In genomic region chrX:136220535-136220934, GRCh38 we compare ENCODE assay signal across 26 cellular contexts. TPM values are rescaled to one million over a fixed set of nuclear protein-coding genes. Genes with fewer than 3 reads are reported as not detected.
DNase-seq lines count a peak whose midpoint lies in the region; ATAC-seq, FAIRE-seq and TF ChIP-seq lines count a peak whose summit lies in the region.
"Had no signal": no experiment of that assay in that cellular context is flagged by ENCODE, and none has a peak within 500 bp of the region (broad histone marks: within the 10 kb centered on the region; RNA-seq: fewer than 3 reads in every experiment).

No MANE protein-coding gene starts in this region.

- H2AFZ ChIP-seq in HCT116 (ENCODE audit: low read depth, low read length, poor library complexity, severe bottlenecking) (no peak overlapping the region), PC-9 (no peak overlapping the region)
- H2AFZ ChIP-seq: GM23338, parathyroid adenoma had no signal

- TF ChIP-seq CTCF in HCT116 (IDR thresholded peaks at IDR 0.05 in 2 of 3, conservative IDR thresholded peaks at IDR 0.05 in 1 of 3; ENCODE audit: borderline replicate concordance in 1 of 3, insufficient read depth in 1 of 3, low read depth in 2 of 3, low read length in 2 of 3) (no peak), PC-9 (conservative IDR thresholded peaks at IDR 0.05) (no peak), bronchial epithelial cell (IDR thresholded peaks at IDR 0.05; ENCODE audit: insufficient read depth, low read length, severe bottlenecking) (no peak), osteocyte (IDR thresholded peaks at IDR 0.05) (no peak)

- H3K4me3 ChIP-seq in HCT116 (replicated peaks in 1 of 2; ENCODE audit: low read depth in 1 of 2, low read length in 2 of 2) (no peak overlapping the region), PC-9 (no peak overlapping the region), bronchial epithelial cell (ENCODE audit: low read depth, low read length) (no peak overlapping the region)
- H3K4me3 ChIP-seq: GM12878, GM23338, lung, Peyer's patch had no signal

- H3K27me3 ChIP-seq in HCT116 (ENCODE audit: insufficient read depth, low read length) (no peaks in the 10 kb centered on the region), PC-9 (ENCODE audit: insufficient read depth, low read depth) (no peaks in the 10 kb centered on the region), bronchial epithelial cell (ENCODE audit: control insufficient read depth, insufficient read depth, low read length) (no peaks in the 10 kb centered on the region)
- H3K27me3 ChIP-seq: Peyer's patch had no signal

- H3K9me3 ChIP-seq in HCT116 (ENCODE audit: control insufficient read depth in 1 of 2, insufficient read depth in 1 of 2, low read depth in 1 of 2, low read length in 2 of 2): no peaks in the 10 kb centered on the region
- 0 out of 2 replicates have a peak, but pooled peaks cover 11% of the 10 kb centered on the region for H3K9me3 ChIP-seq in PC-9 (ENCODE audit: insufficient read depth, low read depth)
- H3K9me3 ChIP-seq: Peyer's patch had no signal

- peaks cover 14% of the 10 kb centered on the region for H3K4me1 Mint-ChIP-seq in osteocyte (ENCODE audit: unreplicated experiment)
- H3K4me1 Mint-ChIP-seq: brain, CD14-positive monocyte, GM23338 had no signal

- H3K36me3 ChIP-seq in HCT116 (ENCODE audit: control insufficient read depth in 1 of 2, insufficient read depth in 2 of 2, low read length in 2 of 2) (peaks cover 6 to 17% of the 10 kb centered on the region in 2 experiments), PC-9 (ENCODE audit: low read depth) (peaks cover 58% of the 10 kb centered on the region), bronchial epithelial cell (ENCODE audit: control insufficient read depth, insufficient read depth, low read length) (peaks cover 1% of the 10 kb centered on the region)

- H3K4me3 Mint-ChIP-seq in osteocyte (ENCODE audit: unreplicated experiment): no peak overlapping the region
- H3K4me3 Mint-ChIP-seq: activated naive CD8-positive, alpha-beta T cell treated with anti-CD3 and anti-CD28 coated beads, Interleukin-2, amount 50 U/mL, for 24 hours; brain; CD14-positive monocyte; GM23338; type B pancreatic cell had no signal

- peaks cover 53% of the 10 kb centered on the region for H3K36me3 Mint-ChIP-seq in osteocyte (ENCODE audit: unreplicated experiment)

- intact Hi-C loops in HCT116 (cut with micrococcal nuclease): no loop called here
- intact Hi-C loops in PC-9 (cut with micrococcal nuclease; ENCODE audit: unreplicated experiment): no loop called here

- peaks cover 11 to 22% of the 10 kb centered on the region in 2 experiments; a peak in 3 of 4 replicates for H3K4me1 ChIP-seq in HCT116 (ENCODE audit: control insufficient read depth in 1 of 2, insufficient read depth in 2 of 2, low read length in 2 of 2)
- H3K4me1 ChIP-seq in PC-9 (replicated peaks; ENCODE audit: insufficient read depth): peaks cover 22% of the 10 kb centered on the region
- H3K4me1 ChIP-seq: parathyroid adenoma, Peyer's patch had no signal

- H4K20me1 ChIP-seq in HCT116 (ENCODE audit: insufficient read depth): no peaks in the 10 kb centered on the region
- no peaks in the 10 kb centered on the region for H4K20me1 ChIP-seq in PC-9 (ENCODE audit: insufficient read depth)

- ATAC-seq in HCT116 (no peak), GM19324 (IDR thresholded peaks at IDR 0.05; ENCODE audit: low FRiP score, unreplicated experiment) (no peak)
- ATAC-seq: activated naive CD8-positive, alpha-beta T cell treated with anti-CD3 and anti-CD28 coated beads, Interleukin-2, amount 50 U/mL, for 24 hours; GM12878; GM23338 had no signal

- H3K27me3 Mint-ChIP-seq in osteocyte (ENCODE audit: unreplicated experiment): no peaks in the 10 kb centered on the region
- H3K27me3 Mint-ChIP-seq: activated naive CD8-positive, alpha-beta T cell treated with anti-CD3 and anti-CD28 coated beads, Interleukin-2, amount 50 U/mL, for 24 hours; brain; type B pancreatic cell had no signal

- no peak for DNase-seq in HCT116 (ENCODE audit: low read depth, low spot score)
- DNase-seq in PC-9: peak in 1 of 2 experiments; percentile 73
- DNase-seq in bronchial epithelial cell (ENCODE audit: low read depth): peak; percentile 47
- DNase-seq in osteocyte (ENCODE audit: extremely low spot score, unreplicated experiment): no peak
- no peak for DNase-seq in LoVo (ENCODE audit: low spot score)
- no peak for DNase-seq in C1 segment of cervical spinal cord (lab: John Stamatoyannopoulos, UW)
- DNase-seq: activated CD4-positive, CD25-positive, alpha-beta regulatory T cell; activated effector memory CD4-positive, alpha-beta T cell treated with anti-CD3 and anti-CD28 coated beads, Interleukin-2, amount 50 U/mL, for 16 hours; activated naive CD8-positive, alpha-beta T cell treated with anti-CD3 and anti-CD28 coated beads, Interleukin-2, amount 50 U/mL, for 24 hours; erythroblast; kidney glomerular epithelial cell; NCI-H1092 treated with DMSO at 0.1 percent for 48 hours; NCI-H1930; NCI-H524 treated with DMSO at 0.1 percent for 48 hours; NK-92 treated with Interleukin-12 subunit alpha and Interleukin-12 subunit beta, amount 100 ng/mL, for 24 hours; Peyer's patch; stimulated activated CD4-positive, alpha-beta T cell treated with anti-CD3 and anti-CD28 coated beads, Interleukin-2, amount 100 ng/mL, for 48 hours; T-helper 1 cell had no signal

- POLR2A ChIA-PET in HCT116 (lab: Charles Lee) (no interaction called here), PC-9 (lab: Charles Lee; ENCODE audit: unreplicated experiment) (interaction anchor here (0.5 kb wide), 1 partner anchor 35 kb away, joined by 3 read pairs; no protein-coding TSS in a partner anchor)

- TF ChIP-seq POLR2A in HCT116 (IDR thresholded peaks at IDR 0.05; ENCODE audit: borderline replicate concordance, extremely low read depth, insufficient read depth, insufficient read length): no peak

- no peak for TF ChIP-seq RAD21 in HCT116 (IDR thresholded peaks at IDR 0.05; ENCODE audit: low read depth)

- H3F3A ChIP-seq in PC-9 (ENCODE audit: insufficient read depth, low read depth): peaks cover 13% of the 10 kb centered on the region

- H3K9ac ChIP-seq in HCT116 (ENCODE audit: low read length): no peak overlapping the region
- H3K9ac ChIP-seq: parathyroid adenoma had no signal

- BruUV-seq in HCT116 (replicated peaks; lab: Mats Ljungman, UMichigan): no TSS peak
- no TSS peak for BruUV-seq in PC-9 (replicated peaks; lab: Mats Ljungman, UMichigan)

- FAIRE-seq in bronchial epithelial cell (lab: Jason Lieb, UNC): no peak
- FAIRE-seq: GM12878 had no signal

- RAD21 ChIA-PET in HCT116 (lab: Charles Lee; ENCODE audit: low non-redundant PET in 1 of 2, low total read pairs in 2 of 2, uncharacterized antibody in 2 of 2, unreplicated experiment in 2 of 2): no interaction called here

- H3K79me2 ChIP-seq in HCT116 (ENCODE audit: insufficient read depth, low read length): no peaks in the 10 kb centered on the region
- no peaks in the 10 kb centered on the region for H3K79me2 ChIP-seq in PC-9 (ENCODE audit: low read depth)
- H3K79me2 ChIP-seq: parathyroid adenoma had no signal

- CTCF ChIA-PET in HCT116 (lab: Charles Lee) (no interaction called here), PC-9 (lab: Charles Lee) (no interaction called here)

- peak overlapping the region; percentile 76 for H3K27ac Mint-ChIP-seq in osteocyte (ENCODE audit: unreplicated experiment)
- H3K27ac Mint-ChIP-seq: activated naive CD8-positive, alpha-beta T cell treated with anti-CD3 and anti-CD28 coated beads, Interleukin-2, amount 50 U/mL, for 24 hours; brain; GM23338; type B pancreatic cell had no signal

- no peaks in the 10 kb centered on the region for H3K9me3 Mint-ChIP-seq in osteocyte (ENCODE audit: unreplicated experiment)
- H3K9me3 Mint-ChIP-seq: activated naive CD8-positive, alpha-beta T cell treated with anti-CD3 and anti-CD28 coated beads, Interleukin-2, amount 50 U/mL, for 24 hours; GM23338; type B pancreatic cell had no signal

- peak overlapping the region; percentile 52 for H3K4me2 ChIP-seq in HCT116 (ENCODE audit: low read length)
- no peak overlapping the region for H3K4me2 ChIP-seq in PC-9
- H3K4me2 ChIP-seq: GM23338 had no signal

- H3K27ac ChIP-seq in HCT116 (ENCODE audit: low read depth, low read length) (peak overlapping the region; percentile 40; the same call in 1 of the 2 replicates), PC-9 (peak overlapping the region; percentile 52)
- H3K27ac ChIP-seq: parathyroid adenoma, Peyer's patch had no signal

- no peaks in the 10 kb centered on the region for H3K9me2 ChIP-seq in HCT116 (ENCODE audit: insufficient read depth)
- no peaks in the 10 kb centered on the region for H3K9me2 ChIP-seq in PC-9 (ENCODE audit: insufficient read depth)

TF ChIP-seq in HCT116, 20 proteins besides CTCF, POLR2A, EP300 and RAD21:
- TF ChIP-seq SRF (IDR thresholded peaks at IDR 0.05; ENCODE audit: low read depth) (no peak), JUND (IDR thresholded peaks at IDR 0.05) (0 out of 2 replicates have a peak, but pooled peaks have one; percentile 21)

RNA-seq across cellular contexts. Expression of gene MAP7D3, which starts 30.7 kb away (rescaled TPM):
- 15.0 TPM for total RNA-seq in HCT116 (2021; ENCODE audit: unreplicated experiment)
- 10.4 and 11.1 TPM in 2 replicates for polyA plus RNA-seq in HCT116 (2012)
- total RNA-seq in PC-9 (2021): 14.6 and 19.0 TPM in 2 replicates
- 3.2 and 5.1 TPM in 2 replicates for total RNA-seq in bronchial epithelial cell
- 84.7 and 87.4 TPM in 2 replicates for total RNA-seq in osteocyte
